In the genomic region with DNA sequence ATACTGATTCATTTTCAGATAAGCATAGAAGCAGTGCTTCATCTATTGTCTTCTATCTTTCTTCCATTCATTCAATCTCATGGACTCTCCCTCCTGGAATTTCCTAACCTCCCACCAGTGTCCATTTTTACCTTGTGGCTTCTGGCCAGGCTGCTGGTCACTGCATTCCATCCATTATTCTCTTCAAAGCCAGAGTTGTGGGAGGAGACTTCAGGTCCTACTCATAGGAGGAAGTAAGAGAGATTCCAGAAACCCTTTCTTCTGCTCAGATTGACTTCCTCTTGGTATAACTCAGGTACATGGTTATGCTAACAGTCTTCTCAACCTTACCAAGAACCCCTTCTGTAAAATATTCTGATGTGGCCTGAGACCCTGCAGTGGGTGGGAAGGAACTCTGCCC, we compare ENCODE assay signal across 15 cellular contexts.
A peak's percentile ranks its signal among the peaks of the same experiment; 100 is the strongest.
DNase-seq lines count a peak whose midpoint lies in the region; ATAC-seq, FAIRE-seq and TF ChIP-seq lines count a peak whose summit lies in the region.
"Had no signal": no experiment of that assay in that cellular context is flagged by ENCODE, and none has a peak within 500 bp of the region (broad histone marks: within the 10 kb centered on the region; RNA-seq: fewer than 3 reads in every experiment).

No MANE protein-coding gene starts in this region.

- peak; percentile 24 to 73 for DNase-seq in A549 (ENCODE audit: low read depth in 1 of 2, low spot score in 1 of 2)
- DNase-seq in HK-2 (ENCODE audit: unreplicated experiment): peak; percentile 10
- peak; percentile 73 for DNase-seq in astrocyte (ENCODE audit: low read depth)
- DNase-seq in iris pigment epithelial cell (ENCODE audit: low read depth): peak; percentile 63
- no peak for DNase-seq in activated naive CD4-positive, alpha-beta T cell (lab: John Stamatoyannopoulos, UW)
- no peak for DNase-seq in NCI-H524 treated with DMSO at 0.1 percent for 48 hours (lab: John Stamatoyannopoulos, UW)
- no peak for DNase-seq in T-helper 9 cell
- DNase-seq: activated CD4-positive, alpha-beta T cell treated with anti-CD3 and anti-CD28 coated beads, Interleukin-2, amount 50 U/mL, for 1 hour; amygdala; dorsolateral prefrontal cortex; MV-4-11; NCI-H2081 treated with DMSO at 0.1 percent for 48 hours had no signal

- peak overlapping the region; percentile 53 to 72; a peak in 5 of 6 replicates for H3K27ac ChIP-seq in A549
- no peak overlapping the region for H3K27ac ChIP-seq in astrocyte (ENCODE audit: low read depth, low read length)
- H3K27ac ChIP-seq: dorsolateral prefrontal cortex had no signal

- H3K9me3 ChIP-seq in A549 (no peaks in the 10 kb centered on the region; the same call in 2 of the 3 replicates), astrocyte (ENCODE audit: insufficient read depth, low read depth, low read length) (no peaks in the 10 kb centered on the region)

- no peak overlapping the region for H3K4me3 Mint-ChIP-seq in astrocyte (ENCODE audit: unreplicated experiment)
- H3K4me3 Mint-ChIP-seq: stimulated activated memory B cell treated with anti-CD40 and anti-IgM and Interleukin-4, amounts not matched to agents 10 μg/mL and 1 μg/mL and 100 μg/mL, for 72 hours had no signal

- H4K20me1 ChIP-seq in astrocyte (ENCODE audit: insufficient read depth, low read length): no peaks in the 10 kb centered on the region

- peaks cover 20% of the 10 kb centered on the region for H3K4me1 Mint-ChIP-seq in astrocyte (ENCODE audit: low read depth, unreplicated experiment)
- H3K4me1 Mint-ChIP-seq: stimulated activated memory B cell treated with anti-CD40 and anti-IgM and Interleukin-4, amounts not matched to agents 10 μg/mL and 1 μg/mL and 100 μg/mL, for 72 hours had no signal

- H3K79me2 ChIP-seq in astrocyte (ENCODE audit: insufficient read depth, low read length): no peaks in the 10 kb centered on the region

- no peak for TF ChIP-seq EP300 in A549 (IDR thresholded peaks at IDR 0.05)

- no peaks in the 10 kb centered on the region for H3K27me3 ChIP-seq in astrocyte (ENCODE audit: insufficient read depth, low read length)
- H3K27me3 ChIP-seq: dorsolateral prefrontal cortex had no signal

- peaks cover 4% of the 10 kb centered on the region for H3K9me3 Mint-ChIP-seq in astrocyte (ENCODE audit: unreplicated experiment)
- H3K9me3 Mint-ChIP-seq: stimulated activated memory B cell treated with anti-CD40 and anti-IgM and Interleukin-4, amounts not matched to agents 10 μg/mL and 1 μg/mL and 100 μg/mL, for 72 hours had no signal

- no peak overlapping the region for H3K27ac Mint-ChIP-seq in astrocyte (ENCODE audit: unreplicated experiment)
- H3K27ac Mint-ChIP-seq: stimulated activated memory B cell treated with anti-CD40 and anti-IgM and Interleukin-4, amounts not matched to agents 10 μg/mL and 1 μg/mL and 100 μg/mL, for 72 hours had no signal

- H3K4me3 ChIP-seq in A549: no peak overlapping the region
- H3K4me3 ChIP-seq in astrocyte (ENCODE audit: insufficient read depth, low read depth, low read length): no peak overlapping the region
- H3K4me3 ChIP-seq: dorsolateral prefrontal cortex had no signal

- CTCF ChIA-PET in A549 (lab: Yijun Ruan, JAX): interaction anchor here (0.6 kb wide), 1 partner anchor 437 kb away, joined by 3 read pairs; no protein-coding TSS in a partner anchor

- no peak overlapping the region for H2AFZ ChIP-seq in astrocyte (ENCODE audit: low read depth, low read length)

- no peak for TF ChIP-seq CTCF in A549 (IDR thresholded peaks at IDR 0.05)
- no peak for TF ChIP-seq CTCF in astrocyte (IDR thresholded peaks at IDR 0.05; ENCODE audit: insufficient read depth, low read depth, low read length)

- FAIRE-seq in A549 (lab: Jason Lieb, UNC) (peak; percentile 28), astrocyte (lab: Jason Lieb, UNC) (peak; percentile 32)

- H3K27me3 Mint-ChIP-seq in astrocyte (ENCODE audit: low read depth, unreplicated experiment): no peaks in the 10 kb centered on the region
- H3K27me3 Mint-ChIP-seq: stimulated activated memory B cell treated with anti-CD40 and anti-IgM and Interleukin-4, amounts not matched to agents 10 μg/mL and 1 μg/mL and 100 μg/mL, for 72 hours had no signal

- no peaks in the 10 kb centered on the region for H3K36me3 ChIP-seq in astrocyte (ENCODE audit: insufficient read depth, low read length)

- no peak for TF ChIP-seq RAD21 in A549 (conservative IDR thresholded peaks at IDR 0.05 in 1 of 2, IDR thresholded peaks at IDR 0.05 in 1 of 2)

- H3K4me2 ChIP-seq in A549 (peak overlapping the region; percentile 33), astrocyte (ENCODE audit: low read length) (peak overlapping the region; percentile 9)

- no peak overlapping the region for H3K9ac ChIP-seq in astrocyte (ENCODE audit: low read length)

- peaks cover 42% of the 10 kb centered on the region for H3K4me1 ChIP-seq in A549
- peaks cover 9% of the 10 kb centered on the region for H3K4me1 ChIP-seq in astrocyte (ENCODE audit: insufficient read depth, low read length)

- TF ChIP-seq POLR2A in A549 (IDR thresholded peaks at IDR 0.05; ENCODE audit: low read length): no peak

- no peaks in the 10 kb centered on the region for H3K36me3 Mint-ChIP-seq in astrocyte (ENCODE audit: low read depth, unreplicated experiment)
- H3K36me3 Mint-ChIP-seq: stimulated activated memory B cell treated with anti-CD40 and anti-IgM and Interleukin-4, amounts not matched to agents 10 μg/mL and 1 μg/mL and 100 μg/mL, for 72 hours had no signal

- POLR2A ChIA-PET in A549 (lab: Yijun Ruan, JAX): no interaction called here

- peak in 1 of 2 experiments; percentile 11; a peak in 2 of 6 replicates for ATAC-seq in A549
- ATAC-seq in GM18498 (IDR thresholded peaks at IDR 0.05; ENCODE audit: unreplicated experiment): no peak
- ATAC-seq: Right ventricle myocardium inferior; stimulated activated memory B cell treated with anti-CD40 and anti-IgM and Interleukin-4, amounts not matched to agents 10 μg/mL and 1 μg/mL and 100 μg/mL, for 72 hours had no signal

TF ChIP-seq in A549, 52 proteins besides CTCF, POLR2A, EP300 and RAD21:
- TF ChIP-seq JUNB (IDR thresholded peaks at IDR 0.05): no peak
- peak; percentile 20; the same call in 1 of the 2 replicates for TF ChIP-seq EHF (CRISPR knock-in tag; IDR thresholded peaks at IDR 0.05)
TF ChIP-seq in A549: peak in this region for 1.

Comparison
In these comparisons a context has a peak if more than half of its experiments do, and no peak if none do; other contexts are left out.
1. DNase-seq: peak in A549 (2 of 2), HK-2 (single experiment), astrocyte (single experiment) and iris pigment epithelial cell (single experiment); none in activated naive CD4-positive, alpha-beta T cell (0 of 4), NCI-H524 treated with DMSO at 0.1 percent for 48 hours (single experiment) and T-helper 9 cell (single experiment).